21 cellular contexts compared by ENCODE assay signal in the genomic region with DNA sequence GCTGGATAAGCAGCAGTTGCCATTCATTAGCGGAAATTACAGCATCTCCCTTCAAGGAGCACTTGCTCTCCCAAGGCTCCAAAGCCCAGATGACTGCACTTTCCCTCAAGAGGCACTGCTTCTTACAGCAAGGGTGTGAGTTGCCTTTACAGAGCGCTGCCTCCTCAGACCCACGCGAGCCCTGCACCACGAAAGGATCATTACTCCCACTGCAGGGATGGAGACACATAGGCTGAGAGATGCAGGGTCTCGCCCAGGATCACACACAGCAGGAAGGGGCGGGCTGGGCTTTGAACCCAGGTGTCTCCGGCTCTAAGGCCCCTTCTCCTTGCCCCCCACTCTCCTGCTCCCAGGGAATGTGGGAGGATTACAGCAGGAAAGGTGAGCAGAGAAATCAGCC.
"Had no signal": no experiment of that assay in that cellular context is flagged by ENCODE, and none has a peak within 500 bp of the region (broad histone marks: within the 10 kb centered on the region; RNA-seq: fewer than 3 reads in every experiment).

No MANE protein-coding gene starts in this region.

- H3K4me3 Mint-ChIP-seq: naive thymus-derived CD8-positive, alpha-beta T cell; type B pancreatic cell had no signal

- H3K4me1 Mint-ChIP-seq: naive thymus-derived CD8-positive, alpha-beta T cell had no signal

- H2AFZ ChIP-seq: parathyroid adenoma had no signal

- H3K27ac ChIP-seq: colonic mucosa, esophagus squamous epithelium, heart right ventricle, parathyroid adenoma, psoas muscle, sigmoid colon, skin epidermis, suprapubic skin, thyroid gland had no signal

- H3K36me3 ChIP-seq: colonic mucosa, esophagus squamous epithelium, heart right ventricle, sigmoid colon, suprapubic skin, thyroid gland had no signal

- H3K4me1 ChIP-seq: colonic mucosa, esophagus squamous epithelium, heart right ventricle, parathyroid adenoma, psoas muscle, sigmoid colon, suprapubic skin, thyroid gland had no signal

- H3K9me3 ChIP-seq: colonic mucosa, esophagus squamous epithelium, mucosa of descending colon, psoas muscle, sigmoid colon, suprapubic skin, thyroid gland had no signal

- DNase-seq: cerebellar nuclear complex; colonic mucosa; dermis blood vessel endothelial cell; esophagus squamous epithelium; foreskin fibroblast; heart right ventricle; mammary epithelial cell; mucosa of descending colon; naive thymus-derived CD8-positive, alpha-beta T cell; psoas muscle; sigmoid colon; stimulated activated CD4-positive, alpha-beta T cell treated with anti-CD3 and anti-CD28 coated beads, Interleukin-2, amount 100 ng/mL, for 24 hours; stimulated activated naive CD4-positive, alpha-beta T cell treated with Interleukin-2 at 50 U/mL for 16 hours; thyroid gland had no signal

- H3K27me3 ChIP-seq: colonic mucosa, thyroid gland had no signal

- H3K4me3 ChIP-seq: colonic mucosa, esophagus squamous epithelium, heart right ventricle, mucosa of descending colon, psoas muscle, sigmoid colon, skin epidermis, suprapubic skin, thyroid gland had no signal

- H3K36me3 Mint-ChIP-seq: naive thymus-derived CD8-positive, alpha-beta T cell; type B pancreatic cell had no signal

- H3K9me3 Mint-ChIP-seq: type B pancreatic cell had no signal

- H3K27ac Mint-ChIP-seq: type B pancreatic cell had no signal

- FAIRE-seq: islet of Langerhans, urothelium cell line had no signal

- H3K9ac ChIP-seq: parathyroid adenoma had no signal

- H3K79me2 ChIP-seq: parathyroid adenoma had no signal

- ATAC-seq: heart right ventricle; left lobe of liver; mucosa of descending colon; naive thymus-derived CD8-positive, alpha-beta T cell; psoas muscle had no signal
